2 cellular contexts compared by ENCODE assay signal in genomic region chr15:74976159-74976558, GRCh38.
TF ChIP-seq lines count a peak whose summit lies in the region.

No MANE protein-coding gene starts in this region.

TF ChIP-seq in SK-N-SH, 30 proteins besides CTCF, POLR2A, EP300 and RAD21:
- TF ChIP-seq FOXJ3 (CRISPR knock-in tag; IDR thresholded peaks at IDR 0.05) (no peak), FOXM1 (IDR thresholded peaks at IDR 0.05; ENCODE audit: low read depth) (no peak), TEAD4 (IDR thresholded peaks at IDR 0.05; ENCODE audit: borderline replicate concordance, insufficient read depth) (no peak), YY1 (IDR thresholded peaks at IDR 0.05; ENCODE audit: low read depth) (no peak), USF2 (IDR thresholded peaks at IDR 0.05; ENCODE audit: borderline replicate concordance, low read depth, low read length) (no peak), TCF12 (IDR thresholded peaks at IDR 0.05) (no peak), EZH2phosphoT487 (IDR thresholded peaks at IDR 0.05; ENCODE audit: borderline replicate concordance, low read depth) (no peak), GATA2 (CRISPR knock-in tag; IDR thresholded peaks at IDR 0.05) (no peak), SMC3 (IDR thresholded peaks at IDR 0.05; ENCODE audit: low read depth, low read length) (no peak), POLR2AphosphoS5 (IDR thresholded peaks at IDR 0.05; ENCODE audit: low read depth, low read length) (no peak), MXI1 (IDR thresholded peaks at IDR 0.05; ENCODE audit: low read depth, low read length) (no peak), RFX5 (IDR thresholded peaks at IDR 0.05; ENCODE audit: low read length) (no peak), ELF1 (IDR thresholded peaks at IDR 0.05) (no peak), RCOR1 (IDR thresholded peaks at IDR 0.05; ENCODE audit: low read length) (no peak)
- TF ChIP-seq, protein P1, sequence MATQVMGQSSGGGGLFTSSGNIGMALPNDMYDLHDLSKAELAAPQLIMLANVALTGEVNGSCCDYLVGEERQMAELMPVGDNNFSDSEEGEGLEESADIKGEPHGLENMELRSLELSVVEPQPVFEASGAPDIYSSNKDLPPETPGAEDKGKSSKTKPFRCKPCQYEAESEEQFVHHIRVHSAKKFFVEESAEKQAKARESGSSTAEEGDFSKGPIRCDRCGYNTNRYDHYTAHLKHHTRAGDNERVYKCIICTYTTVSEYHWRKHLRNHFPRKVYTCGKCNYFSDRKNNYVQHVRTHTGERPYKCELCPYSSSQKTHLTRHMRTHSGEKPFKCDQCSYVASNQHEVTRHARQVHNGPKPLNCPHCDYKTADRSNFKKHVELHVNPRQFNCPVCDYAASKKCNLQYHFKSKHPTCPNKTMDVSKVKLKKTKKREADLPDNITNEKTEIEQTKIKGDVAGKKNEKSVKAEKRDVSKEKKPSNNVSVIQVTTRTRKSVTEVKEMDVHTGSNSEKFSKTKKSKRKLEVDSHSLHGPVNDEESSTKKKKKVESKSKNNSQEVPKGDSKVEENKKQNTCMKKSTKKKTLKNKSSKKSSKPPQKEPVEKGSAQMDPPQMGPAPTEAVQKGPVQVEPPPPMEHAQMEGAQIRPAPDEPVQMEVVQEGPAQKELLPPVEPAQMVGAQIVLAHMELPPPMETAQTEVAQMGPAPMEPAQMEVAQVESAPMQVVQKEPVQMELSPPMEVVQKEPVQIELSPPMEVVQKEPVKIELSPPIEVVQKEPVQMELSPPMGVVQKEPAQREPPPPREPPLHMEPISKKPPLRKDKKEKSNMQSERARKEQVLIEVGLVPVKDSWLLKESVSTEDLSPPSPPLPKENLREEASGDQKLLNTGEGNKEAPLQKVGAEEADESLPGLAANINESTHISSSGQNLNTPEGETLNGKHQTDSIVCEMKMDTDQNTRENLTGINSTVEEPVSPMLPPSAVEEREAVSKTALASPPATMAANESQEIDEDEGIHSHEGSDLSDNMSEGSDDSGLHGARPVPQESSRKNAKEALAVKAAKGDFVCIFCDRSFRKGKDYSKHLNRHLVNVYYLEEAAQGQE (IDR thresholded peaks at IDR 0.05; ENCODE audit: low read depth, low read length): no peak

TF ChIP-seq in SK-N-SH treated with all-trans-retinoic acid at 6 μM for 48 hours, 23 proteins besides CTCF, POLR2A, EP300 and RAD21:
- TF ChIP-seq SNAI2 (CRISPR knock-in tag; IDR thresholded peaks at IDR 0.05) (no peak), ZFP3 (CRISPR knock-in tag; IDR thresholded peaks at IDR 0.05) (no peak), CREB5 (CRISPR knock-in tag; IDR thresholded peaks at IDR 0.05; ENCODE audit: low read depth) (no peak), ISL1 (CRISPR knock-in tag; IDR thresholded peaks at IDR 0.05) (no peak), ZC3H10 (CRISPR knock-in tag; IDR thresholded peaks at IDR 0.05) (no peak), ESRRG (CRISPR knock-in tag; IDR thresholded peaks at IDR 0.05) (no peak), ZNF70 (CRISPR knock-in tag; IDR thresholded peaks at IDR 0.05) (no peak), BACH2 (CRISPR knock-in tag; IDR thresholded peaks at IDR 0.05; ENCODE audit: borderline replicate concordance) (no peak), OSR1 (CRISPR knock-in tag; IDR thresholded peaks at IDR 0.05) (no peak)
- TF ChIP-seq, protein P2, sequence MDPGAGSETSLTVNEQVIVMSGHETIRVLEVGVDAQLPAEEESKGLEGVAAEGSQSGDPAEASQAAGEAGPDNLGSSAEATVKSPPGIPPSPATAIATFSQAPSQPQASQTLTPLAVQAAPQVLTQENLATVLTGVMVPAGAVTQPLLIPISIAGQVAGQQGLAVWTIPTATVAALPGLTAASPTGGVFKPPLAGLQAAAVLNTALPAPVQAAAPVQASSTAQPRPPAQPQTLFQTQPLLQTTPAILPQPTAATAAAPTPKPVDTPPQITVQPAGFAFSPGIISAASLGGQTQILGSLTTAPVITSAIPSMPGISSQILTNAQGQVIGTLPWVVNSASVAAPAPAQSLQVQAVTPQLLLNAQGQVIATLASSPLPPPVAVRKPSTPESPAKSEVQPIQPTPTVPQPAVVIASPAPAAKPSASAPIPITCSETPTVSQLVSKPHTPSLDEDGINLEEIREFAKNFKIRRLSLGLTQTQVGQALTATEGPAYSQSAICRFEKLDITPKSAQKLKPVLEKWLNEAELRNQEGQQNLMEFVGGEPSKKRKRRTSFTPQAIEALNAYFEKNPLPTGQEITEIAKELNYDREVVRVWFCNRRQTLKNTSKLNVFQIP (CRISPR knock-in tag; IDR thresholded peaks at IDR 0.05; ENCODE audit: borderline replicate concordance, low read depth): no peak
TF ChIP-seq in SK-N-SH treated with all-trans-retinoic acid at 6 μM for 48 hours: peak in this region for 0.
